Comparison of ENCODE assay signal across 17 cellular contexts in the genomic region with DNA sequence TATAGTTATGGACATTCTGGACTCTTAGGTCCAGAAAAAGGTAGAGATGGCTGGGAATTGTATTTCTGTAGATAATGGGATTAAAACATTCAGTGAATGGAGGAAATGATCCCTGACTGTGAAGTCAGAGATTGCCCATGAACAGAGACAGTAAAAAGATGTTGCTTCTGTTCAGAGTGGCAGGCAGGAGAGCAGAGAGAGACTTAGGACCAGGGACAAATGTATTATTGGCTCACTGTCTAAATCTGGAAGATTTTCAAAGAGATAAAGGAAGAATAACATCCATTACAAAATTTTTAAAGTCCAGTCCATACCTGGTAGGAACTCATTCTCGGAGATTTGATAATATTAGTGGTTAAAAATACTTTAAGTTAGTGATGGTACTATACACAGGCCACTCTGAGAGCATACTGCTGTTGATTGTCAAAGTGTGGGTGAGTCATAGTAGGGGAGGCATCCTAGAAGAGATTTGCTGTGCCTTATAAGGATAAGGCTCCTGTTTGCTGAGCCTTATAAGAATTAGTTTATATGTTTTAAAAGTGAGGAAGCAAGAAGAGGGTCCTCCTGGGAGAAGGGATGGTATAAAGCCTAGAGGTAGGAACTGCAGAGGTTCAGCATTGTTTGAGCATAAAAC. TPM values are rescaled to one million over a fixed set of nuclear protein-coding genes. Genes with fewer than 3 reads are reported as not detected.
DNase-seq lines count a peak whose midpoint lies in the region; ATAC-seq and TF ChIP-seq lines count a peak whose summit lies in the region.
"Had no signal": no experiment of that assay in that cellular context is flagged by ENCODE, and none has a peak within 500 bp of the region (broad histone marks: within the 10 kb centered on the region; RNA-seq: fewer than 3 reads in every experiment).

No MANE protein-coding gene starts in this region.

- TF ChIP-seq POLR2A in erythroblast (IDR thresholded peaks at IDR 0.05; ENCODE audit: low read length) = no peak

- no peaks in the 10 kb centered on the region for H4K20me1 ChIP-seq in smooth muscle cell (ENCODE audit: low read depth)

- no peaks in the 10 kb centered on the region for H3K27me3 ChIP-seq in foreskin keratinocyte
- no peaks in the 10 kb centered on the region for H3K27me3 ChIP-seq in smooth muscle cell (ENCODE audit: low read depth)
- H3K27me3 ChIP-seq: neutrophil, transverse colon had no signal

- TF ChIP-seq CTCF in foreskin keratinocyte (conservative IDR thresholded peaks at IDR 0.05) (no peak), smooth muscle cell (IDR thresholded peaks at IDR 0.05; ENCODE audit: borderline replicate concordance, insufficient read depth, poor library complexity, severe bottlenecking) (no peak)

- no peaks in the 10 kb centered on the region for H3K9me3 ChIP-seq in smooth muscle cell (replicated peaks; ENCODE audit: low read depth)
- H3K9me3 ChIP-seq: neutrophil, transverse colon had no signal

- no peak overlapping the region for H3K4me3 ChIP-seq in smooth muscle cell
- H3K4me3 ChIP-seq: GM12878, transverse colon had no signal

- H3K27ac ChIP-seq in foreskin keratinocyte (no peak overlapping the region), smooth muscle cell (ENCODE audit: low read depth) (peak overlapping the region; percentile 61)
- H3K27ac ChIP-seq: neutrophil, transverse colon had no signal

- H3K9me3 Mint-ChIP-seq in activated T-helper 17 cell treated with anti-CD3 and anti-CD28 coated beads, Interleukin-2, amount 50 U/mL, for 72 hours = no peaks in the 10 kb centered on the region
- H3K9me3 Mint-ChIP-seq: dendritic cell treated with granulocyte-macrophage colony-stimulating factor and Interleukin-4, amounts not matched to agents 40 ng/mL and 50 ng/mL, for 4 days had no signal

- no peak overlapping the region for H2AFZ ChIP-seq in smooth muscle cell (ENCODE audit: low read depth)

- no peaks in the 10 kb centered on the region for H3K36me3 Mint-ChIP-seq in activated T-helper 17 cell treated with anti-CD3 and anti-CD28 coated beads, Interleukin-2, amount 50 U/mL, for 72 hours (ENCODE audit: low read depth)
- H3K36me3 Mint-ChIP-seq: activated naive CD8-positive, alpha-beta T cell had no signal

- peak overlapping the region; percentile 61 for H3K27ac Mint-ChIP-seq in activated T-helper 17 cell treated with anti-CD3 and anti-CD28 coated beads, Interleukin-2, amount 50 U/mL, for 72 hours
- H3K27ac Mint-ChIP-seq: activated naive CD8-positive, alpha-beta T cell; dendritic cell treated with granulocyte-macrophage colony-stimulating factor and Interleukin-4, amounts not matched to agents 40 ng/mL and 50 ng/mL, for 4 days had no signal

- peaks cover 4% of the 10 kb centered on the region for H3K79me2 ChIP-seq in smooth muscle cell (ENCODE audit: low read depth)

- WGBS in smooth muscle cell (ENCODE audit: low lambda C conversion rate) = 19% methylated on average over 1 of the region's 1 CpG

- no peak overlapping the region for H3K4me2 ChIP-seq in smooth muscle cell

- no peak overlapping the region for H3K9ac ChIP-seq in smooth muscle cell (ENCODE audit: low read depth)

- peaks cover 5% of the 10 kb centered on the region for H3K4me1 ChIP-seq in foreskin keratinocyte
- H3K4me1 ChIP-seq in smooth muscle cell (ENCODE audit: low read depth) = no peaks in the 10 kb centered on the region
- H3K4me1 ChIP-seq: transverse colon had no signal

- DNase-seq in H4 (ENCODE audit: low spot score) (peak; percentile 8), foreskin keratinocyte (peak in 1 of 2 donors; percentile 20), smooth muscle cell (lab: John Stamatoyannopoulos, UW; ENCODE audit: unreplicated experiment) (no peak), erythroblast (lab: John Stamatoyannopoulos, UW) (no peak), anterior cingulate cortex (lab: John Stamatoyannopoulos, UW) (no peak)
- DNase-seq in activated CD8-positive, alpha-beta memory T cell treated with anti-CD3 and anti-CD28 coated beads, Interleukin-2, amount 50 U/mL, for 48 hours = no peak
- DNase-seq: activated CD8-positive, alpha-beta memory T cell treated with anti-CD3 and anti-CD28 coated beads for 24 hours; left colon; stimulated activated CD4-positive, alpha-beta T cell treated with anti-CD3 and anti-CD28 coated beads, Interleukin-12 subunit alpha, Interleukin-12 subunit beta, amount 100 ng/mL, for 4 hours; T1000; transverse colon had no signal

- H3K4me1 Mint-ChIP-seq in activated T-helper 17 cell treated with anti-CD3 and anti-CD28 coated beads, Interleukin-2, amount 50 U/mL, for 72 hours = no peaks in the 10 kb centered on the region

- peaks cover 13% of the 10 kb centered on the region for H3K27me3 Mint-ChIP-seq in activated T-helper 17 cell treated with anti-CD3 and anti-CD28 coated beads, Interleukin-2, amount 50 U/mL, for 72 hours
- H3K27me3 Mint-ChIP-seq: dendritic cell treated with granulocyte-macrophage colony-stimulating factor and Interleukin-4, amounts not matched to agents 40 ng/mL and 50 ng/mL, for 4 days had no signal

- H3K36me3 ChIP-seq in smooth muscle cell (ENCODE audit: low read depth) = no peaks in the 10 kb centered on the region
- H3K36me3 ChIP-seq: neutrophil, transverse colon had no signal

- H3K4me3 Mint-ChIP-seq in activated T-helper 17 cell treated with anti-CD3 and anti-CD28 coated beads, Interleukin-2, amount 50 U/mL, for 72 hours = no peak overlapping the region
- H3K4me3 Mint-ChIP-seq: activated naive CD8-positive, alpha-beta T cell; dendritic cell treated with granulocyte-macrophage colony-stimulating factor and Interleukin-4, amounts not matched to agents 40 ng/mL and 50 ng/mL, for 4 days had no signal

- no peaks in the 10 kb centered on the region for H3F3A ChIP-seq in smooth muscle cell (ENCODE audit: low read depth)

- peak; percentile 49 for ATAC-seq in activated T-helper 17 cell treated with anti-CD3 and anti-CD28 coated beads, Interleukin-2, amount 50 U/mL, for 72 hours (replicated peaks)
- ATAC-seq in foreskin keratinocyte (peak; percentile 48), GM19324 (IDR thresholded peaks at IDR 0.05; ENCODE audit: low FRiP score, unreplicated experiment) (no peak)
- ATAC-seq: GM12878, left colon had no signal

RNA-seq across cellular contexts. Expression of gene JADE3, which starts 53.0 kb away (rescaled TPM):
- 4.6 and 5.6 TPM in 2 replicates for total RNA-seq in H4 (2014; rRNA removed; shearing (Covaris generic))
- 1 to 10 TPM in 1 of 2 donors, under 1 TPM in 1; 0.54 to 1.3 TPM for total RNA-seq in activated T-helper 17 cell treated with anti-CD3 and anti-CD28 coated beads, Interleukin-2, amount 50 U/mL, for 72 hours
- total RNA-seq in foreskin keratinocyte (8.2 and 8.6 TPM in 2 replicates), smooth muscle cell (6.7 and 7.2 TPM in 2 replicates)
- polyA plus RNA-seq in foreskin keratinocyte (2.1 and 2.6 TPM in 2 replicates), smooth muscle cell (2.0 and 4.3 TPM in 2 replicates)
